In genomic region chr2:76270356-76270755, GRCh38 we compare ENCODE assay signal across 22 cellular contexts.
DNase-seq lines count a peak whose midpoint lies in the region; FAIRE-seq and TF ChIP-seq lines count a peak whose summit lies in the region.
"Had no signal": no experiment of that assay in that cellular context is flagged by ENCODE, and none has a peak within 500 bp of the region (broad histone marks: within the 10 kb centered on the region; RNA-seq: fewer than 3 reads in every experiment).

No MANE protein-coding gene starts in this region.

- no peaks in the 10 kb centered on the region for H3K36me3 ChIP-seq in bronchial epithelial cell (ENCODE audit: control insufficient read depth, insufficient read depth, low read length)
- no peaks in the 10 kb centered on the region for H3K36me3 ChIP-seq in small intestine (ENCODE audit: control insufficient read depth in 2 of 2, insufficient read depth in 2 of 2, low read length in 2 of 2)
- H3K36me3 ChIP-seq: SJSA1 had no signal

- in situ Hi-C loops in Caki2 (cut with HindIII; ENCODE audit: low pct_unique_long_range_greater_than_20kb, low sequenced_read_pairs) = no loop called here

- FAIRE-seq in bronchial epithelial cell (lab: Jason Lieb, UNC) (no peak), small intestine (lab: Jason Lieb, UNC) (no peak)
- FAIRE-seq: G401.6, HTR-8/SVneo had no signal

- H3K4me3 ChIP-seq in bronchial epithelial cell (ENCODE audit: low read depth, low read length) = no peak overlapping the region
- H3K4me3 ChIP-seq in small intestine (ENCODE audit: low read depth in 1 of 2, low read length in 2 of 2) = no peak overlapping the region
- H3K4me3 ChIP-seq: GM23338, SJSA1 had no signal

- DNase-seq in Caki2 (ENCODE audit: low read depth) (peak; percentile 66), NCI-H69 (lab: John Stamatoyannopoulos, UW) (peak; percentile 9), bronchial epithelial cell (ENCODE audit: low read depth) (peak; percentile 48), small intestine (peak; percentile 42), SKM-1 treated with dmso at 0.1 percent for 144 hours (lab: John Stamatoyannopoulos, UW; ENCODE audit: unreplicated experiment) (no peak), NCI-H1092 treated with DMSO at 0.1 percent for 48 hours (lab: John Stamatoyannopoulos, UW) (no peak), NCI-H748 treated with DMSO at 0.1 percent for 48 hours (lab: John Stamatoyannopoulos, UW) (no peak)
- DNase-seq: CD8-positive, alpha-beta T cell; H9; KG1; NCI-H1105; NCI-H1436 treated with DMSO at 0.1 percent for 48 hours; NCI-H1930; NCI-H2107; NCI-H446; NCI-H524 treated with DMSO at 0.1 percent for 48 hours; Right ventricle myocardium superior had no signal

- H3K27ac ChIP-seq in small intestine (ENCODE audit: low read depth in 1 of 2, low read length in 1 of 2) = no peak overlapping the region
- H3K27ac ChIP-seq: C4-2B, SJSA1 had no signal

- WGBS in small intestine, 3 donors = 18 to 51% (median 31%) methylated on average over 3 of the region's 3 CpGs

- H3K27me3 ChIP-seq in bronchial epithelial cell (ENCODE audit: control insufficient read depth, insufficient read depth, low read length) (no peaks in the 10 kb centered on the region), small intestine (ENCODE audit: control insufficient read depth in 2 of 2, insufficient read depth in 2 of 2, low read length in 2 of 2) (no peaks in the 10 kb centered on the region)
- H3K27me3 ChIP-seq: SJSA1 had no signal

- no peak for TF ChIP-seq CTCF in bronchial epithelial cell (IDR thresholded peaks at IDR 0.05; ENCODE audit: insufficient read depth, low read length, severe bottlenecking)

- no peaks in the 10 kb centered on the region for H3K4me1 ChIP-seq in small intestine (ENCODE audit: control insufficient read depth in 2 of 2, insufficient read depth in 1 of 2, low read depth in 1 of 2, low read length in 1 of 2)
- H3K4me1 ChIP-seq: SJSA1 had no signal

- H3K9me3 ChIP-seq in small intestine (ENCODE audit: control insufficient read depth, low read depth) = no peaks in the 10 kb centered on the region
- H3K9me3 ChIP-seq: SJSA1 had no signal

Comparison
In these comparisons a context has a peak if more than half of its experiments do, and no peak if none do; other contexts are left out.
1. DNase-seq: peak in Caki2 (single experiment), NCI-H69 (single experiment), bronchial epithelial cell (single experiment) and small intestine (single experiment); none in SKM-1 treated with dmso at 0.1 percent for 144 hours (single experiment), NCI-H1092 treated with DMSO at 0.1 percent for 48 hours (single experiment) and NCI-H748 treated with DMSO at 0.1 percent for 48 hours (single experiment).